Comparison of ENCODE assay signal across 1 cellular context in the genomic region with DNA sequence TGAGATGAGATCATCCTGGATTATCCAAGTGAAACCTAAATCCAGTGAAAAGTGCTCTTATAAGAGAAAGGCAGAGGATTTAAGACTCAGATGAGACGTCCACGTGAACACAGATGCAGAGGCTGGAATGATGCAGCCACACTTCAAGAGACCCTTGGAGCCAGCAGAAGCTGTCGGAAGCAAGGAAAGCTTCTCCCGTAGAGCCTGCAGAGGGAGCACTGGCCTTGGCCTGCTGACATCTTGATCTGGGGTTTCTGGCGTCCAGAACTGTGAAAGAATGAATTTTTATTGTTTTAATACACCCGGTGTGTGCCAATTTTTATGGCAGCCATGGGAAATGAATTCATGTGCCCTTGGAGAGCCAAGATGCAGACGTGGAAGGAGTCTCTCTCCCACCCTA.
TF ChIP-seq lines count a peak whose summit lies in the region.

No MANE protein-coding gene starts in this region.

TF ChIP-seq in GM23338, 12 proteins besides CTCF, POLR2A, EP300 and RAD21 (continued from another document):
- TF ChIP-seq, protein P1, sequence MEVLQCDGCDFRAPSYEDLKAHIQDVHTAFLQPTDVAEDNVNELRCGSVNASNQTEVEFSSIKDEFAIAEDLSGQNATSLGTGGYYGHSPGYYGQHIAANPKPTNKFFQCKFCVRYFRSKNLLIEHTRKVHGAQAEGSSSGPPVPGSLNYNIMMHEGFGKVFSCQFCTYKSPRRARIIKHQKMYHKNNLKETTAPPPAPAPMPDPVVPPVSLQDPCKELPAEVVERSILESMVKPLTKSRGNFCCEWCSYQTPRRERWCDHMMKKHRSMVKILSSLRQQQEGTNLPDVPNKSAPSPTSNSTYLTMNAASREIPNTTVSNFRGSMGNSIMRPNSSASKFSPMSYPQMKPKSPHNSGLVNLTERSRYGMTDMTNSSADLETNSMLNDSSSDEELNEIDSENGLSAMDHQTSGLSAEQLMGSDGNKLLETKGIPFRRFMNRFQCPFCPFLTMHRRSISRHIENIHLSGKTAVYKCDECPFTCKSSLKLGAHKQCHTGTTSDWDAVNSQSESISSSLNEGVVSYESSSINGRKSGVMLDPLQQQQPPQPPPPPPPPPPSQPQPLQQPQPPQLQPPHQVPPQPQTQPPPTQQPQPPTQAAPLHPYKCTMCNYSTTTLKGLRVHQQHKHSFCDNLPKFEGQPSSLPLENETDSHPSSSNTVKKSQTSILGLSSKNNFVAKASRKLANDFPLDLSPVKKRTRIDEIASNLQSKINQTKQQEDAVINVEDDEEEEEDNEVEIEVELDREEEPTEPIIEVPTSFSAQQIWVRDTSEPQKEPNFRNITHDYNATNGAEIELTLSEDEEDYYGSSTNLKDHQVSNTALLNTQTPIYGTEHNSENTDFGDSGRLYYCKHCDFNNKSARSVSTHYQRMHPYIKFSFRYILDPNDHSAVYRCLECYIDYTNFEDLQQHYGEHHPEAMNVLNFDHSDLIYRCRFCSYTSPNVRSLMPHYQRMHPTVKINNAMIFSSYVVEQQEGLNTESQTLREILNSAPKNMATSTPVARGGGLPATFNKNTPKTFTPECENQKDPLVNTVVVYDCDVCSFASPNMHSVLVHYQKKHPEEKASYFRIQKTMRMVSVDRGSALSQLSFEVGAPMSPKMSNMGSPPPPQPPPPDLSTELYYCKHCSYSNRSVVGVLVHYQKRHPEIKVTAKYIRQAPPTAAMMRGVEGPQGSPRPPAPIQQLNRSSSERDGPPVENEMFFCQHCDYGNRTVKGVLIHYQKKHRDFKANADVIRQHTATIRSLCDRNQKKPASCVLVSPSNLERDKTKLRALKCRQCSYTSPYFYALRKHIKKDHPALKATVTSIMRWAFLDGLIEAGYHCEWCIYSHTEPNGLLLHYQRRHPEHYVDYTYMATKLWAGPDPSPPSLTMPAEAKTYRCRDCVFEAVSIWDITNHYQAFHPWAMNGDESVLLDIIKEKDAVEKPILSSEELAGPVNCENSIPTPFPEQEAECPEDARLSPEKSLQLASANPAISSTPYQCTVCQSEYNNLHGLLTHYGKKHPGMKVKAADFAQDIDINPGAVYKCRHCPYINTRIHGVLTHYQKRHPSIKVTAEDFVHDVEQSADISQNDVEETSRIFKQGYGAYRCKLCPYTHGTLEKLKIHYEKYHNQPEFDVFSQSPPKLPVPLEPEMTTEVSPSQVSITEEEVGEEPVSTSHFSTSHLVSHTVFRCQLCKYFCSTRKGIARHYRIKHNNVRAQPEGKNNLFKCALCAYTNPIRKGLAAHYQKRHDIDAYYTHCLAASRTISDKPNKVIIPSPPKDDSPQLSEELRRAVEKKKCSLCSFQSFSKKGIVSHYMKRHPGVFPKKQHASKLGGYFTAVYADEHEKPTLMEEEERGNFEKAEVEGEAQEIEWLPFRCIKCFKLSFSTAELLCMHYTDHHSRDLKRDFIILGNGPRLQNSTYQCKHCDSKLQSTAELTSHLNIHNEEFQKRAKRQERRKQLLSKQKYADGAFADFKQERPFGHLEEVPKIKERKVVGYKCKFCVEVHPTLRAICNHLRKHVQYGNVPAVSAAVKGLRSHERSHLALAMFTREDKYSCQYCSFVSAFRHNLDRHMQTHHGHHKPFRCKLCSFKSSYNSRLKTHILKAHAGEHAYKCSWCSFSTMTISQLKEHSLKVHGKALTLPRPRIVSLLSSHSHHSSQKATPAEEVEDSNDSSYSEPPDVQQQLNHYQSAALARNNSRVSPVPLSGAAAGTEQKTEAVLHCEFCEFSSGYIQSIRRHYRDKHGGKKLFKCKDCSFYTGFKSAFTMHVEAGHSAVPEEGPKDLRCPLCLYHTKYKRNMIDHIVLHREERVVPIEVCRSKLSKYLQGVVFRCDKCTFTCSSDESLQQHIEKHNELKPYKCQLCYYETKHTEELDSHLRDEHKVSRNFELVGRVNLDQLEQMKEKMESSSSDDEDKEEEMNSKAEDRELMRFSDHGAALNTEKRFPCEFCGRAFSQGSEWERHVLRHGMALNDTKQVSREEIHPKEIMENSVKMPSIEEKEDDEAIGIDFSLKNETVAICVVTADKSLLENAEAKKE (CRISPR knock-in tag; IDR thresholded peaks at IDR 0.05): no peak
- TF ChIP-seq EZH2 (IDR thresholded peaks at IDR 0.05; ENCODE audit: low read depth, unreplicated experiment): no peak
- TF ChIP-seq CREB1 (CRISPR knock-in tag; IDR thresholded peaks at IDR 0.05; ENCODE audit: low read depth): no peak
